In genomic region chr9:127915325-127915752, GRCh38 we compare ENCODE assay signal across 10 cellular contexts. TPM values are rescaled to one million over a fixed set of nuclear protein-coding genes. Genes with fewer than 3 reads are reported as not detected.
DNase-seq lines count a peak whose midpoint lies in the region; ATAC-seq and TF ChIP-seq lines count a peak whose summit lies in the region.
"Had no signal": no experiment of that assay in that cellular context is flagged by ENCODE, and none has a peak within 500 bp of the region (broad histone marks: within the 10 kb centered on the region; RNA-seq: fewer than 3 reads in every experiment).

No MANE protein-coding gene starts in this region.

- peaks cover 17% of the 10 kb centered on the region for H3K36me3 Mint-ChIP-seq in activated CD4-positive, alpha-beta memory T cell treated with anti-CD3 and anti-CD28 coated beads for 36 hours
- peaks cover 8 to 25% (median 8%) of the 10 kb centered on the region in 3 donors for H3K36me3 Mint-ChIP-seq in immature natural killer cell
- H3K36me3 Mint-ChIP-seq in CD14-positive monocyte = peaks cover 27 to 30% of the 10 kb centered on the region in 2 donors
- no peaks in the 10 kb centered on the region for H3K36me3 Mint-ChIP-seq in Caco-2 (ENCODE audit: insufficient read depth, unreplicated experiment)

- no peak for TF ChIP-seq EP300 in tibial nerve (IDR thresholded peaks at IDR 0.05)

- H3K9me3 Mint-ChIP-seq in activated CD4-positive, alpha-beta memory T cell treated with anti-CD3 and anti-CD28 coated beads for 36 hours = no peaks in the 10 kb centered on the region
- H3K9me3 Mint-ChIP-seq in immature natural killer cell (no peaks in the 10 kb centered on the region), CD14-positive monocyte (peaks cover 0 to 1% (median 0%) of the 10 kb centered on the region in 7 donors), Caco-2 (ENCODE audit: unreplicated experiment) (no peaks in the 10 kb centered on the region)

- H3K27ac Mint-ChIP-seq in activated CD4-positive, alpha-beta memory T cell treated with anti-CD3 and anti-CD28 coated beads for 36 hours = peak overlapping the region; percentile 13
- peak overlapping the region in 4 of 6 donors; percentile 31 to 81 (median 66) for H3K27ac Mint-ChIP-seq in immature natural killer cell
- peak overlapping the region in 1 of 7 donors; percentile 35 for H3K27ac Mint-ChIP-seq in CD14-positive monocyte
- H3K27ac Mint-ChIP-seq in Caco-2 (ENCODE audit: unreplicated experiment) = no peak overlapping the region

- POLR2A ChIA-PET in activated CD4-positive, alpha-beta memory T cell treated with anti-CD3 and anti-CD28 coated beads for 36 hours (lab: Charles Lee) = interaction anchor here (1.6 to 2.1 kb wide), 2 partner anchors 12 to 14 kb away, joined by 6 to 10 read pairs; no protein-coding TSS in a partner anchor
- POLR2A ChIA-PET in Caco-2 (lab: Charles Lee) = interaction anchor here (0.5 kb wide), 1 partner anchor 527 kb away, joined by 3 read pairs; no protein-coding TSS in a partner anchor

- peak overlapping the region; percentile 77 for H3K4me3 Mint-ChIP-seq in activated CD4-positive, alpha-beta memory T cell treated with anti-CD3 and anti-CD28 coated beads for 36 hours
- peak overlapping the region in 3 of 5 donors; percentile 78 to 82 (median 81) for H3K4me3 Mint-ChIP-seq in immature natural killer cell
- peak overlapping the region in 1 of 2 donors; percentile 6 for H3K4me3 Mint-ChIP-seq in CD14-positive monocyte
- H3K4me3 Mint-ChIP-seq in Caco-2 (ENCODE audit: unreplicated experiment) = no peak overlapping the region

- peak overlapping the region in 3 of 12 donors; percentile 42 to 78 (median 56) for H3K27ac ChIP-seq in heart left ventricle
- peak overlapping the region in 3 of 4 donors; percentile 6 to 80 (median 76) for H3K27ac ChIP-seq in tibial nerve
- H3K27ac ChIP-seq: SJSA1 had no signal

- CTCF ChIA-PET in activated CD4-positive, alpha-beta memory T cell treated with anti-CD3 and anti-CD28 coated beads for 36 hours (lab: Charles Lee) = interaction anchor here (1.2 to 2.5 kb wide), 4 partner anchors 9 to 180 kb away, joined by 3 to 18 read pairs (median 10); partner anchors contain the start of gene TOR2A
- CTCF ChIA-PET in Caco-2 (lab: Charles Lee) = interaction anchor here (0.8 kb wide), 1 partner anchor 180 kb away, joined by 3 read pairs; the partner anchor contains the start of gene TOR2A

- no TSS peak for BruUV-seq in Caco-2 (replicated peaks; lab: Mats Ljungman, UMichigan)

- WGBS in heart left ventricle, 4 donors = 67 to 86% (median 81%) methylated on average over 4 to 5 of the region's 5 CpGs
- 70 to 76% methylated on average over 4 to 5 of the region's 5 CpGs for WGBS in tibial nerve, 2 donors

- ATAC-seq in left cardiac atrium = no peak
- ATAC-seq in heart left ventricle = no peak

- no peaks in the 10 kb centered on the region for H3K27me3 ChIP-seq in heart left ventricle
- H3K27me3 ChIP-seq in tibial nerve = no peaks in the 10 kb centered on the region
- no peaks in the 10 kb centered on the region for H3K27me3 ChIP-seq in Caco-2 (replicated peaks; ENCODE audit: control insufficient read depth, insufficient read depth, low read length)
- H3K27me3 ChIP-seq: SJSA1 had no signal

- no peak for TF ChIP-seq CTCF in heart left ventricle (IDR thresholded peaks at IDR 0.05)
- no peak for TF ChIP-seq CTCF in tibial nerve (IDR thresholded peaks at IDR 0.05)
- no peak for TF ChIP-seq CTCF in CD14-positive monocyte (IDR thresholded peaks at IDR 0.05)
- TF ChIP-seq CTCF in Caco-2 (IDR thresholded peaks at IDR 0.05; ENCODE audit: insufficient read depth in 1 of 2, low read depth in 1 of 2, low read length in 1 of 2, severe bottlenecking in 1 of 2, unreplicated experiment in 1 of 2) = no peak

- peaks cover 56% of the 10 kb centered on the region for H3K4me1 Mint-ChIP-seq in activated CD4-positive, alpha-beta memory T cell treated with anti-CD3 and anti-CD28 coated beads for 36 hours (ENCODE audit: low read depth)
- H3K4me1 Mint-ChIP-seq in immature natural killer cell (peaks cover 39 to 49% of the 10 kb centered on the region in 2 donors), CD14-positive monocyte (peaks cover 53% of the 10 kb centered on the region), Caco-2 (ENCODE audit: low read depth, unreplicated experiment) (peaks cover 7% of the 10 kb centered on the region)

- no peaks in the 10 kb centered on the region for H3K9me3 ChIP-seq in heart left ventricle
- no peaks in the 10 kb centered on the region for H3K9me3 ChIP-seq in tibial nerve
- H3K9me3 ChIP-seq in Caco-2 = no peaks in the 10 kb centered on the region
- H3K9me3 ChIP-seq: SJSA1 had no signal

- intact Hi-C loops in left cardiac atrium (cut with DNase I) (loop anchor here in 1 of 2 donors (5.0 kb wide), 2 partner anchors 38 to 178 kb away; partner anchors contain the start of genes AK1 and TOR2A), heart left ventricle (cut with DNase I) (loop anchor here in 7 of 10 donors (5.0 kb wide), 4 partner anchors 43 to 178 kb away; partner anchors contain the start of genes CDK9 (in 4 of the 7), FPGS (in 1 of the 7) and TOR2A (in 1 of the 7)), CD14-positive monocyte (cut with micrococcal nuclease) (loop anchor here (5.0 kb wide), 6 partner anchors 53 to 693 kb away; partner anchors contain the start of genes CDK9 (in 1 of the 2), SH2D3C (in 1 of the 2) and TOR2A (in 1 of the 2)), Caco-2 (cut with micrococcal nuclease; ENCODE audit: unreplicated experiment) (loop anchor here (5.0 to 10.0 kb wide), 4 partner anchors 43 to 691 kb away; partner anchors contain the start of genes CDK9 and TOR2A)
- intact Hi-C loops in activated CD4-positive, alpha-beta memory T cell treated with anti-CD3 and anti-CD28 coated beads for 36 hours (cut with micrococcal nuclease) = loop anchor here (5.0 kb wide), 1 partner anchor 198 kb away; the partner anchor contains the start of genes PTRH1 and TTC16

- H3K36me3 ChIP-seq in heart left ventricle (peaks cover 0 to 46% (median 32%) of the 10 kb centered on the region in 9 donors), tibial nerve (peaks cover 0 to 43% (median 0%) of the 10 kb centered on the region in 3 donors), Caco-2 (ENCODE audit: control insufficient read depth, insufficient read depth, low read length) (no peaks in the 10 kb centered on the region; the same call in 1 of the 2 replicates)

- DNase-seq in left cardiac atrium (peak; percentile 47), heart left ventricle (no peak), immature natural killer cell (no peak), tibial nerve (ENCODE audit: low spot score in 2 of 2) (no peak), NCI-H2171 (lab: John Stamatoyannopoulos, UW) (no peak), CD14-positive monocyte (ENCODE audit: low spot score) (no peak), Caco-2 (no peak)
- DNase-seq in activated CD4-positive, alpha-beta memory T cell treated with anti-CD3 and anti-CD28 coated beads for 36 hours = peak; percentile 32
- DNase-seq: midbrain had no signal

- TF ChIP-seq POLR2A in heart left ventricle (IDR thresholded peaks at IDR 0.05) = no peak
- TF ChIP-seq POLR2A in tibial nerve (IDR thresholded peaks at IDR 0.05) = no peak

- H3K4me1 ChIP-seq in heart left ventricle (peaks cover 7 to 50% (median 38%) of the 10 kb centered on the region in 12 donors), tibial nerve (peaks cover 0 to 60% (median 25%) of the 10 kb centered on the region in 4 donors), Caco-2 (peaks cover 44% of the 10 kb centered on the region)

- H3K27me3 Mint-ChIP-seq in activated CD4-positive, alpha-beta memory T cell treated with anti-CD3 and anti-CD28 coated beads for 36 hours = no peaks in the 10 kb centered on the region
- peaks cover 2 to 3% (median 3%) of the 10 kb centered on the region in 3 donors for H3K27me3 Mint-ChIP-seq in immature natural killer cell (ENCODE audit: low read depth in 3 of 3)
- H3K27me3 Mint-ChIP-seq in CD14-positive monocyte (ENCODE audit: low read depth in 3 of 3) = peaks cover 1 to 8% (median 7%) of the 10 kb centered on the region in 3 donors
- H3K27me3 Mint-ChIP-seq in Caco-2 (ENCODE audit: insufficient read depth, unreplicated experiment) = no peaks in the 10 kb centered on the region

- H3K4me3 ChIP-seq in heart left ventricle (peak overlapping the region in 6 of 12 donors; percentile 67 to 88 (median 79)), tibial nerve (peak overlapping the region in 1 of 4 donors; percentile 74), Caco-2 (ENCODE audit: low read depth, low read length) (no peak overlapping the region)

RNA-seq across cellular contexts. Expression of gene ST6GALNAC4, which starts 1.5 kb away (rescaled TPM):
- total RNA-seq in left cardiac atrium (10 to 100 TPM; 35.8 to 49.9 TPM), heart left ventricle (10 to 100 TPM; 28.3 to 66.1 (median 42.6) TPM), tibial nerve (10 to 100 TPM; 23.9 to 70.5 (median 37.0) TPM), Caco-2 (2022) (12.1 and 13.2 TPM in 2 replicates)
- polyA plus RNA-seq in heart left ventricle (10 to 100 TPM; 17.0 to 72.0 TPM), immature natural killer cell (10 to 100 TPM in 1 of 3 donors, 1 to 10 TPM in 2; 8.7 to 20.1 (median 9.1) TPM), CD14-positive monocyte (10 to 100 TPM in 1 of 2 donors, 1 to 10 TPM in 1; 8.9 to 10.3 TPM)
- total RNA-seq in activated CD4-positive, alpha-beta memory T cell treated with anti-CD3 and anti-CD28 coated beads for 36 hours = 10 to 100 TPM; 21.2 to 23.5 TPM

RNA-seq across cellular contexts. Expression of gene PIP5KL1, which starts 15.2 kb away (rescaled TPM):
- under 1 TPM; 0.50 to 0.99 TPM for total RNA-seq in left cardiac atrium
- total RNA-seq in heart left ventricle = under 1 TPM in 7 of 9 donors, not detected in 2; 0.33 to 0.77 (median 0.51) TPM
- polyA plus RNA-seq in heart left ventricle = under 1 TPM; 0.12 to 0.15 TPM
- total RNA-seq in activated CD4-positive, alpha-beta memory T cell treated with anti-CD3 and anti-CD28 coated beads for 36 hours = 1 to 10 TPM in 1 of 2 experiments, under 1 TPM in 1; 0.94 to 2.9 TPM
- under 1 TPM in 2 of 3 donors, not detected in 1; 0.14 to 0.18 TPM for polyA plus RNA-seq in immature natural killer cell
- under 1 TPM in 1 of 4 donors, not detected in 3; 0.59 TPM for total RNA-seq in tibial nerve
- under 1 TPM; 0.31 to 0.57 TPM for polyA plus RNA-seq in CD14-positive monocyte
- 2.3 and 3.8 TPM in 2 replicates for total RNA-seq in Caco-2 (2022)

RNA-seq across cellular contexts. Expression of gene ST6GALNAC6, which starts 15.9 kb away (rescaled TPM):
- total RNA-seq in left cardiac atrium = 10 to 100 TPM; 56.7 to 71.7 TPM
- total RNA-seq in heart left ventricle = 10 to 100 TPM; 28.4 to 75.9 (median 45.6) TPM
- 10 to 100 TPM; 35.7 to 37.5 TPM for polyA plus RNA-seq in heart left ventricle
- 10 to 100 TPM; 50.1 to 53.8 TPM for total RNA-seq in activated CD4-positive, alpha-beta memory T cell treated with anti-CD3 and anti-CD28 coated beads for 36 hours
- 10 to 100 TPM; 84.0 to 97.8 (median 94.1) TPM for polyA plus RNA-seq in immature natural killer cell
- total RNA-seq in tibial nerve = 100 to 1,000 TPM; 108 to 193 (median 172) TPM
- polyA plus RNA-seq in CD14-positive monocyte = 10 to 100 TPM in 1 of 2 donors, 1 to 10 TPM in 1; 8.2 to 12.0 TPM
- total RNA-seq in Caco-2 (2022) = 20.7 and 25.1 TPM in 2 replicates

RNA-seq across cellular contexts. Expression of gene DPM2, which starts 22.3 kb away (rescaled TPM):
- total RNA-seq in left cardiac atrium (10 to 100 TPM; 14.7 to 18.3 TPM), heart left ventricle (10 to 100 TPM in 7 of 9 donors, 1 to 10 TPM in 2; 7.2 to 19.5 (median 11.7) TPM), tibial nerve (10 to 100 TPM in 3 of 4 donors, 1 to 10 TPM in 1; 9.0 to 21.9 (median 14.7) TPM), Caco-2 (2022) (38.7 and 39.4 TPM in 2 replicates)
- polyA plus RNA-seq in heart left ventricle (10 to 100 TPM; 15.3 to 31.7 TPM), immature natural killer cell (10 to 100 TPM; 48.0 to 79.7 (median 59.8) TPM), CD14-positive monocyte (10 to 100 TPM; 25.4 to 28.7 TPM)
- 10 to 100 TPM; 41.5 to 42.0 TPM for total RNA-seq in activated CD4-positive, alpha-beta memory T cell treated with anti-CD3 and anti-CD28 coated beads for 36 hours

RNA-seq across cellular contexts. Expression of gene AK1, which starts 37.9 kb away (rescaled TPM):
- total RNA-seq in left cardiac atrium = 100 to 1,000 TPM; 593 to 626 TPM
- total RNA-seq in heart left ventricle = 100 to 1,000 TPM; 415 to 810 (median 586) TPM
- polyA plus RNA-seq in heart left ventricle = 1,000 to 10,000 TPM in 1 of 2 donors, 100 to 1,000 TPM in 1; 312 to 1,060 TPM
- total RNA-seq in activated CD4-positive, alpha-beta memory T cell treated with anti-CD3 and anti-CD28 coated beads for 36 hours = 10 to 100 TPM; 27.7 to 28.5 TPM
- 1 to 10 TPM in 1 of 3 donors, under 1 TPM in 1, not detected in 1; 0.12 to 1.0 TPM for polyA plus RNA-seq in immature natural killer cell
- 10 to 100 TPM; 29.9 to 65.1 (median 38.7) TPM for total RNA-seq in tibial nerve
- polyA plus RNA-seq in CD14-positive monocyte = not detected
- 39.2 and 41.5 TPM in 2 replicates for total RNA-seq in Caco-2 (2022)

Comparison
In these comparisons a context has a peak if more than half of its experiments do, and no peak if none do; other contexts are left out.
1. DNase-seq: peak in left cardiac atrium (single experiment) and activated CD4-positive, alpha-beta memory T cell treated with anti-CD3 and anti-CD28 coated beads for 36 hours (single experiment); none in heart left ventricle (0 of 5), immature natural killer cell (0 of 3), tibial nerve (0 of 2), NCI-H2171 (single experiment), CD14-positive monocyte (single experiment) and Caco-2 (0 of 2).